8 cellular contexts compared by ENCODE assay signal in the genomic region with DNA sequence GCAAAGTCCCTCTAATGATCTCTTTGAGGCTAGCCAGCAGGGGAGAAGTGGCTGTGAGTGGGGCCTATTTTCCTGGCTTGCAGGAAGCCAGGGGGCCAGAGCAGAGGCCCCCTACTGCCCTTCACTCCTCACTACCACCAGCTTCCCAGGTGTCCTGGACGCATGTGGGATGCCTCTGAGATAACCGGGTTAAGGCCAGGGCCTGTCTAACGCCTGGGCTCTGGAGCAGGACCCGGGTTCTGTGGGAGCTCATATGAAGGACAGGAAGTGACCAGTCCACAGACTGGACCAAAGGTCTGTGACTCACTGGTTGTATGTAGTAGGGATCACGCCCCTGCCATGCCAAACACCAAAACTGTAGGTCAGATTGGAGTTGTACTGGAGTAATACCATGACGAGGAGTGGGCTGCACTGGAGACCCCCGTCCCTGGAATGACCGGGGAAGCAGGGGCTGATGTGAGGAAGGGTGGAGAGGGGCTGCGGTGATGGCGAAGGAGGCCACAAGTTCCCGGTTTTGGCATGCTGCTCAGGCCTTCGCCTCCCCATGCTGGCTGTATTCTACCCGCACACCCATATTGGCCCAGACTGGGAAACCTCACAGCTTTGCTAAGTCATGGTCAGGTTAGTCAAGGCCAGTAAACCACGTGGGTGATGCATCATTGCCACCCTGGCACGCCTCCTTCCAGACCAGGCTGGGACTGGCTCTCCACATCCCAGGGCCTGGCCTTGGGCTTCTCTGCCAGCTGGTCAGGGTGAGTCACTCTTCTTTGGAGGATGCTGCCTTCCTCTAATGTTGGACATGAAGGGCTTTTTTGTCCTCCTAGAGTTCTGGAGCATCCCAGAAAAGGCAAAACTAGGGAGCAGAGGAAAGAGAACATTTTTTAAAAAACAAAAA. TPM values are rescaled to one million over a fixed set of nuclear protein-coding genes. Genes with fewer than 3 reads are reported as not detected.
DNase-seq lines count a peak whose midpoint lies in the region; ATAC-seq and TF ChIP-seq lines count a peak whose summit lies in the region.

No MANE protein-coding gene starts in this region.

- H3K9me3 ChIP-seq in adrenal gland (replicated peaks in 1 of 3) (no peaks in the 10 kb centered on the region), upper lobe of left lung (no peaks in the 10 kb centered on the region)

- no peak overlapping the region for H3K27ac Mint-ChIP-seq in activated T-cell treated with anti-CD3 and anti-CD28 coated beads, Interleukin-2, amount 50 U/mL, for 72 hours

- H3K4me1 Mint-ChIP-seq in activated T-cell treated with anti-CD3 and anti-CD28 coated beads, Interleukin-2, amount 50 U/mL, for 72 hours (ENCODE audit: low read depth), result peaks cover 22% of the 10 kb centered on the region

- no peaks in the 10 kb centered on the region for H3K36me3 Mint-ChIP-seq in activated T-cell treated with anti-CD3 and anti-CD28 coated beads, Interleukin-2, amount 50 U/mL, for 72 hours (ENCODE audit: insufficient read depth in 2 of 2)

- H3K27me3 ChIP-seq in adrenal gland (no peaks in the 10 kb centered on the region), upper lobe of left lung (no peaks in the 10 kb centered on the region)

- intact Hi-C loops in adrenal gland (cut with DNase I), result no loop called here

- TF ChIP-seq POLR2A in adrenal gland (IDR thresholded peaks at IDR 0.05) (peak; percentile 3 to 75), upper lobe of left lung (IDR thresholded peaks at IDR 0.05) (peak in 1 of 4 donors; percentile 32)

- peak; percentile 51 to 66 for ATAC-seq in activated T-cell treated with anti-CD3 and anti-CD28 coated beads, Interleukin-2, amount 50 U/mL, for 72 hours (replicated peaks in 1 of 2)
- ATAC-seq in upper lobe of left lung (ENCODE audit: low FRiP score in 2 of 2), result peak; percentile 80 to 89
- no peak for ATAC-seq in GM21367 (IDR thresholded peaks at IDR 0.05; ENCODE audit: unreplicated experiment)
- no peak for ATAC-seq in GM18909 (IDR thresholded peaks at IDR 0.05; ENCODE audit: poor library complexity, unreplicated experiment)

- H3K27ac ChIP-seq in adrenal gland (peak overlapping the region; percentile 55 to 95 (median 94)), upper lobe of left lung (peak overlapping the region; percentile 27 to 80 (median 64))

- peaks cover 8 to 13% of the 10 kb centered on the region in 2 donors for H3K4me1 ChIP-seq in adrenal gland (replicated peaks in 1 of 2)
- no peaks in the 10 kb centered on the region for H3K4me1 ChIP-seq in upper lobe of left lung

- no peak overlapping the region for H3K4me3 Mint-ChIP-seq in activated T-cell treated with anti-CD3 and anti-CD28 coated beads, Interleukin-2, amount 50 U/mL, for 72 hours

- H3K4me3 ChIP-seq in adrenal gland, result no peak overlapping the region
- H3K4me3 ChIP-seq in upper lobe of left lung, result no peak overlapping the region

- WGBS in adrenal gland, 4 donors, result 45 to 51% (median 46%) methylated on average over 5 to 15 of the region's 15 CpGs
- 75 to 82% methylated on average over 12 to 14 of the region's 15 CpGs for WGBS in upper lobe of left lung, 2 donors

- H3K9me3 Mint-ChIP-seq in activated T-cell treated with anti-CD3 and anti-CD28 coated beads, Interleukin-2, amount 50 U/mL, for 72 hours, result no peaks in the 10 kb centered on the region

- H3K36me3 ChIP-seq in adrenal gland (replicated peaks in 1 of 2) (no peaks in the 10 kb centered on the region), upper lobe of left lung (no peaks in the 10 kb centered on the region)

- TF ChIP-seq EP300 in upper lobe of left lung (IDR thresholded peaks at IDR 0.05), result peak in 1 of 4 donors; percentile 26

- peak; percentile 11 to 17 for DNase-seq in activated T-cell treated with anti-CD3 and anti-CD28 coated beads, Interleukin-2, amount 50 U/mL, for 72 hours
- no peak for DNase-seq in activated T-cell treated with anti-CD3 and anti-CD28 coated beads for 4 hours
- peak; percentile 94 to 99 (median 98) for DNase-seq in adrenal gland
- DNase-seq in hepatic stellate cell (ENCODE audit: low spot score), result peak; percentile 88
- peak in 1 of 2 donors; percentile 87 for DNase-seq in upper lobe of left lung
- DNase-seq in pons (ENCODE audit: low spot score), result no peak

- TF ChIP-seq CTCF in adrenal gland (IDR thresholded peaks at IDR 0.05) (no peak), upper lobe of left lung (IDR thresholded peaks at IDR 0.05) (no peak)

- H3K27me3 Mint-ChIP-seq in activated T-cell treated with anti-CD3 and anti-CD28 coated beads, Interleukin-2, amount 50 U/mL, for 72 hours (ENCODE audit: low read depth), result no peaks in the 10 kb centered on the region

RNA-seq across cellular contexts. Expression of gene TMEM230, which starts 47.1 kb away (rescaled TPM):
- 10 to 100 TPM; 70.9 to 71.9 TPM for total RNA-seq in activated T-cell treated with anti-CD3 and anti-CD28 coated beads, Interleukin-2, amount 50 U/mL, for 72 hours
- total RNA-seq in adrenal gland (100 to 1,000 TPM in 7 of 8 donors, 10 to 100 TPM in 1; 95.6 to 214 (median 135) TPM), upper lobe of left lung (10 to 100 TPM; 24.5 to 88.1 (median 70.0) TPM)
- polyA plus RNA-seq in adrenal gland, result 100 to 1,000 TPM; 206 to 276 (median 240) TPM

RNA-seq across cellular contexts. Expression of gene PCNA, which starts 54.0 kb away (rescaled TPM):
- total RNA-seq in activated T-cell treated with anti-CD3 and anti-CD28 coated beads, Interleukin-2, amount 50 U/mL, for 72 hours, result 100 to 1,000 TPM; 383 to 474 TPM
- total RNA-seq in adrenal gland (10 to 100 TPM; 40.8 to 97.3 (median 48.6) TPM), upper lobe of left lung (10 to 100 TPM; 15.5 to 55.9 (median 42.3) TPM)
- polyA plus RNA-seq in adrenal gland, result 10 to 100 TPM; 23.5 to 63.8 (median 31.5) TPM

Comparison
In these comparisons a context has a peak if more than half of its experiments do, and no peak if none do; other contexts are left out.
1. DNase-seq: peak in activated T-cell treated with anti-CD3 and anti-CD28 coated beads, Interleukin-2, amount 50 U/mL, for 72 hours (2 of 2), adrenal gland (7 of 7) and hepatic stellate cell (single experiment); none in activated T-cell treated with anti-CD3 and anti-CD28 coated beads for 4 hours (single experiment) and pons (single experiment).
2. ATAC-seq: peak in activated T-cell treated with anti-CD3 and anti-CD28 coated beads, Interleukin-2, amount 50 U/mL, for 72 hours (2 of 2) and upper lobe of left lung (2 of 2); none in GM21367 (single experiment) and GM18909 (single experiment).